In the genomic region with DNA sequence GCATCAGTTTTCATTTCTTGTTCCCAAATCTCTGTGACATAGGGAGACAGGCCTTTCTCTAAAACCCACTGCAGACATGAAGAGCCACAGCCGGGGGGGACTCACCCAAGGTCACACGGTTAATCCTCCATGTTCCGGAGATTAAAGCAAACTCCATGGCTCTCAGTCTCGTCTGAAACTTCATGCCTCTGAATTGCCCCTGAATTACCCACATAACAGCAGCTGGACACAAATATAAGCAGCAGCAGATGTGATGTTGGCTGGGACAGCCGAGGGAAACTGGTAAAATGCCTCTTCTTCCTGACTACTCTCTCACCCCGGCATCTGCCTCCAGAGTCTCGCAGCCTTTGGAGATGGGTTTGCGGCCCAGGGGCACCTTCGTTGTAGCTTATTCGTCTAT, we compare ENCODE assay signal across 33 cellular contexts.
"Had no signal": no experiment of that assay in that cellular context is flagged by ENCODE, and none has a peak within 500 bp of the region (broad histone marks: within the 10 kb centered on the region; RNA-seq: fewer than 3 reads in every experiment).

No MANE protein-coding gene starts in this region.

- H3K9me3 Mint-ChIP-seq: activated CD4-positive, alpha-beta memory T cell treated with anti-CD3 and anti-CD28 coated beads, Interleukin-2, amount 10 ng/mL, durations not matched to agents 7 days and 5 days; activated naive CD4-positive, alpha-beta T cell treated with anti-CD3 and anti-CD28 coated beads, Interleukin-2, amount 10 ng/mL, durations not matched to agents 7 days and 5 days; activated naive CD4-positive, alpha-beta T cell treated with anti-CD3 and anti-CD28 coated beads, Interleukin-2, amount 50 U/mL, for 72 hours; activated naive CD8-positive, alpha-beta T cell treated with anti-CD3 and anti-CD28 coated beads for 36 hours; activated T-cell treated with anti-CD3 and anti-CD28 coated beads, Interleukin-2, amount 50 U/mL, for 24 hours; activated T-helper 2 cell treated with anti-CD3 and anti-CD28 coated beads, Interferon-gamma antibody, Interleukin-2, Interleukin-4, amounts not matched to agents 10 μg/mL and 5 μg/mL and 100 μg/mL, durations not matched to agents 14 hours and 24 hours and 36 hours; T-helper 1 cell treated with Interleukin-12 subunit alpha and Interleukin-12 subunit beta and Interleukin-4 antibody, amounts not matched to agents 30 μg/mL and 1 μg/mL, for 36 hours; T-helper 2 cell treated with Interferon-gamma antibody and Interleukin-4, amounts not matched to agents 5 μg/mL and 100 μg/mL, for 36 hours had no signal

- H3K27ac ChIP-seq: adrenal gland, body of pancreas, brain microvascular endothelial cell, breast epithelium, VCaP had no signal

- H3K4me1 Mint-ChIP-seq: activated CD4-positive, alpha-beta memory T cell treated with anti-CD3 and anti-CD28 coated beads, Interleukin-2, amount 10 ng/mL, durations not matched to agents 7 days and 5 days; activated CD4-positive, alpha-beta T cell treated with anti-CD3 and anti-CD28 coated beads for 36 hours; activated CD4-positive, alpha-beta T cell treated with anti-CD3 and anti-CD28 coated beads, Interleukin-2, amount 10 ng/mL, durations not matched to agents 7 days and 5 days; activated CD8-positive, alpha-beta memory T cell treated with anti-CD3 and anti-CD28 coated beads, Interleukin-2, amount 10 ng/mL, durations not matched to agents 7 days and 5 days; activated naive CD4-positive, alpha-beta T cell treated with anti-CD3 and anti-CD28 coated beads, Interleukin-2, amount 10 ng/mL, durations not matched to agents 7 days and 5 days; activated naive CD8-positive, alpha-beta T cell treated with anti-CD3 and anti-CD28 coated beads for 36 hours had no signal

- DNase-seq: activated CD4-positive, alpha-beta memory T cell treated with anti-CD3 and anti-CD28 coated beads, Interleukin-2, amount 10 ng/mL, durations not matched to agents 7 days and 5 days; activated CD4-positive, alpha-beta T cell treated with anti-CD3 and anti-CD28 coated beads for 1 hour; activated CD4-positive, alpha-beta T cell treated with anti-CD3 and anti-CD28 coated beads for 36 hours; activated CD4-positive, alpha-beta T cell treated with anti-CD3 and anti-CD28 coated beads for 48 hours; activated CD4-positive, alpha-beta T cell treated with anti-CD3 and anti-CD28 coated beads, Interleukin-2, amount 10 ng/mL, durations not matched to agents 7 days and 5 days; activated CD4-positive, alpha-beta T cell treated with anti-CD3 and anti-CD28 coated beads, Interleukin-2, amount 50 U/mL, for 48 hours; activated CD4-positive, CD25-positive, alpha-beta regulatory T cell; activated CD8-positive, alpha-beta memory T cell treated with anti-CD3 and anti-CD28 coated beads for 24 hours; activated CD8-positive, alpha-beta memory T cell treated with anti-CD3 and anti-CD28 coated beads, Interleukin-2, amount 10 ng/mL, durations not matched to agents 7 days and 5 days; activated CD8-positive, alpha-beta memory T cell treated with anti-CD3 and anti-CD28 coated beads, Interleukin-2, amount 50 U/mL, for 48 hours; activated CD8-positive, alpha-beta T cell treated with anti-CD3 and anti-CD28 coated beads, Interleukin-2, amount 10 ng/mL, durations not matched to agents 7 days and 5 days; activated effector memory CD4-positive, alpha-beta T cell treated with Interleukin-2 at 50 U/mL for 16 hours; activated gamma-delta T cell; activated naive CD4-positive, alpha-beta T cell treated with anti-CD3 and anti-CD28 coated beads, Interleukin-2, amount 10 ng/mL, durations not matched to agents 7 days and 5 days; activated naive CD4-positive, alpha-beta T cell treated with Interleukin-2 at 50 U/mL for 16 hours; activated naive CD8-positive, alpha-beta T cell treated with anti-CD3 and anti-CD28 coated beads for 36 hours; activated T-cell treated with anti-CD3 and anti-CD28 coated beads, Interleukin-2, amount 50 U/mL, for 24 hours; activated T-cell treated with anti-CD3 and anti-CD28 coated beads, Interleukin-2, amount 50 U/mL, for 48 hours; adrenal gland; amniotic stem cell; brain microvascular endothelial cell; central memory CD4-positive, alpha-beta T cell; T-helper 1 cell; T-helper 2 cell; T-helper 9 cell had no signal

- ATAC-seq: activated CD4-positive, alpha-beta T cell treated with anti-CD3 and anti-CD28 coated beads for 36 hours; activated CD8-positive, alpha-beta memory T cell treated with anti-CD3 and anti-CD28 coated beads, Interleukin-2, amount 10 ng/mL, durations not matched to agents 7 days and 5 days; activated CD8-positive, alpha-beta T cell treated with anti-CD3 and anti-CD28 coated beads, Interleukin-2, amount 10 ng/mL, durations not matched to agents 7 days and 5 days; activated naive CD4-positive, alpha-beta T cell treated with anti-CD3 and anti-CD28 coated beads, Interleukin-2, amount 50 U/mL, for 72 hours; body of pancreas; WTC11 had no signal

- H3K4me3 Mint-ChIP-seq: activated CD4-positive, alpha-beta memory T cell treated with anti-CD3 and anti-CD28 coated beads, Interleukin-2, amount 10 ng/mL, durations not matched to agents 7 days and 5 days; activated CD4-positive, alpha-beta T cell treated with anti-CD3 and anti-CD28 coated beads for 36 hours; activated CD4-positive, alpha-beta T cell treated with anti-CD3 and anti-CD28 coated beads, Interleukin-2, amount 10 ng/mL, durations not matched to agents 7 days and 5 days; activated CD8-positive, alpha-beta memory T cell treated with anti-CD3 and anti-CD28 coated beads, Interleukin-2, amount 10 ng/mL, durations not matched to agents 7 days and 5 days; activated CD8-positive, alpha-beta T cell treated with anti-CD3 and anti-CD28 coated beads, Interleukin-2, amount 10 ng/mL, durations not matched to agents 7 days and 5 days; activated naive CD4-positive, alpha-beta T cell treated with anti-CD3 and anti-CD28 coated beads, Interleukin-2, amount 10 ng/mL, durations not matched to agents 7 days and 5 days; activated naive CD8-positive, alpha-beta T cell treated with anti-CD3 and anti-CD28 coated beads for 36 hours; activated T-cell treated with anti-CD3 and anti-CD28 coated beads, Interleukin-2, amount 50 U/mL, for 24 hours; T-helper 1 cell treated with Interleukin-12 subunit alpha and Interleukin-12 subunit beta and Interleukin-4 antibody, amounts not matched to agents 30 μg/mL and 1 μg/mL, for 36 hours; T-helper 2 cell treated with Interferon-gamma antibody and Interleukin-4, amounts not matched to agents 5 μg/mL and 100 μg/mL, for 36 hours; WTC11 had no signal

- H3K9me3 ChIP-seq: adrenal gland, body of pancreas, breast epithelium had no signal

- H3K36me3 ChIP-seq: adrenal gland, brain microvascular endothelial cell, breast epithelium had no signal

- H3K36me3 Mint-ChIP-seq: activated CD8-positive, alpha-beta memory T cell treated with anti-CD3 and anti-CD28 coated beads, Interleukin-2, amount 10 ng/mL, durations not matched to agents 7 days and 5 days; activated naive CD4-positive, alpha-beta T cell treated with anti-CD3 and anti-CD28 coated beads, Interleukin-2, amount 10 ng/mL, durations not matched to agents 7 days and 5 days; activated naive CD4-positive, alpha-beta T cell treated with anti-CD3 and anti-CD28 coated beads, Interleukin-2, amount 50 U/mL, for 72 hours had no signal

- H3K27me3 Mint-ChIP-seq: activated CD4-positive, alpha-beta T cell treated with anti-CD3 and anti-CD28 coated beads, Interleukin-2, amount 10 ng/mL, durations not matched to agents 7 days and 5 days had no signal

- H3K4me3 ChIP-seq: adrenal gland, body of pancreas had no signal

- H3K4me1 ChIP-seq: adrenal gland, body of pancreas, breast epithelium had no signal

- H3K27ac Mint-ChIP-seq: activated CD4-positive, alpha-beta memory T cell treated with anti-CD3 and anti-CD28 coated beads, Interleukin-2, amount 10 ng/mL, durations not matched to agents 7 days and 5 days; activated CD4-positive, alpha-beta T cell treated with anti-CD3 and anti-CD28 coated beads for 36 hours; activated CD4-positive, alpha-beta T cell treated with anti-CD3 and anti-CD28 coated beads, Interleukin-2, amount 10 ng/mL, durations not matched to agents 7 days and 5 days; activated CD8-positive, alpha-beta memory T cell treated with anti-CD3 and anti-CD28 coated beads, Interleukin-2, amount 10 ng/mL, durations not matched to agents 7 days and 5 days; activated CD8-positive, alpha-beta T cell treated with anti-CD3 and anti-CD28 coated beads, Interleukin-2, amount 10 ng/mL, durations not matched to agents 7 days and 5 days; activated naive CD4-positive, alpha-beta T cell treated with anti-CD3 and anti-CD28 coated beads, Interleukin-2, amount 10 ng/mL, durations not matched to agents 7 days and 5 days; activated naive CD4-positive, alpha-beta T cell treated with anti-CD3 and anti-CD28 coated beads, Interleukin-2, amount 50 U/mL, for 72 hours; activated naive CD8-positive, alpha-beta T cell treated with anti-CD3 and anti-CD28 coated beads for 36 hours; activated T-cell treated with anti-CD3 and anti-CD28 coated beads, Interleukin-2, amount 50 U/mL, for 24 hours; activated T-helper 2 cell treated with anti-CD3 and anti-CD28 coated beads, Interferon-gamma antibody, Interleukin-2, Interleukin-4, amounts not matched to agents 10 μg/mL and 5 μg/mL and 100 μg/mL, durations not matched to agents 14 hours and 24 hours and 36 hours; T-helper 1 cell treated with Interleukin-12 subunit alpha and Interleukin-12 subunit beta and Interleukin-4 antibody, amounts not matched to agents 30 μg/mL and 1 μg/mL, for 36 hours; T-helper 2 cell treated with Interferon-gamma antibody and Interleukin-4, amounts not matched to agents 5 μg/mL and 100 μg/mL, for 36 hours; WTC11 had no signal

- H3K27me3 ChIP-seq: body of pancreas, brain microvascular endothelial cell had no signal
